Comparison of ENCODE assay signal across 8 cellular contexts in the genomic region with DNA sequence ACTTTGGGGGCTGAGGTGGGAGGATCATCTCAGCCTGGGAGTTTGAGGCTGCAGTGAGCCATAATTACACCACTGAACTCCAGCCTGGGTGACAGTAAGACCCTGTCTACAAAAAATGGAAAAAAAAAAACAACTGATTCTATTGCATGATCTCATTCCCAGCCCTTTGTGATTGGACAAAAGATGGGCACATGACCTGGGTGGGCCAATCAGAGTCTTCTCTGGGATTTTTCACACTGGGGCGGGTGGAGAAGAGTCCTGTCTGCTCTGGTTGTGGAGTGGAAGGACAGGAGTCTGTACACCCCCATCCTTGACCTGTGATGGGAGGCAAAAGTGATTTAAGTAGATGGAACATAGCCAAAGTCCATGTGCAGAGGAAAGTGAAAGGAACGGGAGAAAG.
"Had no signal": no experiment of that assay in that cellular context is flagged by ENCODE, and none has a peak within 500 bp of the region (broad histone marks: within the 10 kb centered on the region; RNA-seq: fewer than 3 reads in every experiment).

No MANE protein-coding gene starts in this region.

- H3K4me2 ChIP-seq: GM23338 had no signal

- H3K4me3 ChIP-seq: GM23338, HAP-1 had no signal

- H3K36me3 ChIP-seq: HAP-1 had no signal

- ATAC-seq: GM23338, HCT116 had no signal

- DNase-seq: H7, HFFc6, KG1 had no signal

- H3K9me3 ChIP-seq: HAP-1 had no signal

- FAIRE-seq: HTR-8/SVneo had no signal

- H3K27ac Mint-ChIP-seq: GM23338, HFFc6, IgD-negative memory B cell had no signal

- H3K9me3 Mint-ChIP-seq: GM23338 had no signal

- H3K4me3 Mint-ChIP-seq: GM23338, HFFc6, IgD-negative memory B cell had no signal

- H3K27me3 Mint-ChIP-seq: IgD-negative memory B cell had no signal

- H3K4me1 ChIP-seq: HAP-1 had no signal

- H3K4me1 Mint-ChIP-seq: IgD-negative memory B cell had no signal
